21 cellular contexts compared by ENCODE assay signal in the genomic region with DNA sequence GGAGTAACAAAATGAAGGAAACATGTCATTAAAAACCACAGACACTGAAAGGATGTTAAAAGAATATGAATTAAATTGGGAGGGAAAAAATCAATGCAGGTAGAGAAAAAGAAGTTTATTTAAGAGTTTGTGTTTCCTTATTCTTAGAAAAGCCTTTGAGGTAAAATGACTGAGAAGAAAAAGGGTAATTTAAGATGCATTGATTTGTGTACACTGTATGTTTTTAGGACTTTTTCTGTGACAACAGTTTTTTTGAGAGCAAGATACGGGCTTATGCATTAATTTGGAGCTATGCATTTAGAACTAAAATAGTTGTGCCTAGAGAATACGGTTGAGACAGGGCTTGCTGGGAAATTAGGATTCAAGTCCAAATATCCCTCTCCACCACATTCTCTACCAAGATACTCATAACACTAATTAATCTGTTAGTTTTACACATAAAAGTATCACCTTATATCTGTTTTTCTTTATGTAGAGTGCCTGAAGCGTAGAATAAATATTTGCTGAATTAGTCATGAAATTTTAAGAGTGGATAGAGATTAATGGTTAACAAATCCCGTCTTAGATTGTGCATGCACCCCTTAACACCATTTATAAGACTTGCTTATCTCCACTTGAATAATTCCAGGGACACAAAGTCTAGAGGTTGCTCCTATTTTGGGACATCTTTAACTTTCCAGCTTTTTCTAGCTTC.
A peak's percentile ranks its signal among the peaks of the same experiment; 100 is the strongest.
DNase-seq lines count a peak whose midpoint lies in the region; ATAC-seq, FAIRE-seq and TF ChIP-seq lines count a peak whose summit lies in the region.
"Had no signal": no experiment of that assay in that cellular context is flagged by ENCODE, and none has a peak within 500 bp of the region (broad histone marks: within the 10 kb centered on the region; RNA-seq: fewer than 3 reads in every experiment).

No MANE protein-coding gene starts in this region.

- TF ChIP-seq POLR2A in A549 (IDR thresholded peaks at IDR 0.05; ENCODE audit: low read length): no peak

- no peak overlapping the region for H3K4me3 Mint-ChIP-seq in endodermal cell
- H3K4me3 Mint-ChIP-seq: activated CD8-positive, alpha-beta T cell treated with anti-CD3 and anti-CD28 coated beads, Interleukin-2, amount 10 ng/mL, durations not matched to agents 7 days and 5 days; GM23338; memory B cell; naive B cell had no signal

- no peaks in the 10 kb centered on the region for H3K27me3 ChIP-seq in endodermal cell (ENCODE audit: control insufficient read depth, insufficient read depth, low read length, poor library complexity, severe bottlenecking)
- H3K27me3 ChIP-seq in left lung: no peaks in the 10 kb centered on the region
- H3K27me3 ChIP-seq: BLaER1 treated with 17β-estradiol and CSF1 and Interleukin-3, amounts not matched to agents 10 nM and 100 nM; gastroesophageal sphincter; stomach had no signal

- FAIRE-seq in A549 (lab: Jason Lieb, UNC): no peak

- H3K36me3 ChIP-seq in endodermal cell (ENCODE audit: control insufficient read depth, insufficient read depth, low read length): no peaks in the 10 kb centered on the region
- no peaks in the 10 kb centered on the region for H3K36me3 ChIP-seq in left lung
- H3K36me3 ChIP-seq: BLaER1 treated with 17β-estradiol and CSF1 and Interleukin-3, amounts not matched to agents 10 nM and 100 nM; gastroesophageal sphincter; stomach had no signal

- no peaks in the 10 kb centered on the region for H3K27me3 Mint-ChIP-seq in endodermal cell (ENCODE audit: insufficient read depth)
- H3K27me3 Mint-ChIP-seq: memory B cell, naive B cell had no signal

- peak overlapping the region; percentile 45 for H3K27ac Mint-ChIP-seq in endodermal cell
- H3K27ac Mint-ChIP-seq in activated naive CD4-positive, alpha-beta T cell treated with anti-CD3 and anti-CD28 coated beads, Interleukin-2, amount 50 U/mL, for 72 hours: no peak overlapping the region
- H3K27ac Mint-ChIP-seq: activated CD8-positive, alpha-beta T cell treated with anti-CD3 and anti-CD28 coated beads, Interleukin-2, amount 10 ng/mL, durations not matched to agents 7 days and 5 days; GM23338; memory B cell; naive B cell had no signal

- peaks cover 4% of the 10 kb centered on the region for H3K36me3 Mint-ChIP-seq in endodermal cell (ENCODE audit: low read depth)
- H3K36me3 Mint-ChIP-seq in activated naive CD4-positive, alpha-beta T cell treated with anti-CD3 and anti-CD28 coated beads, Interleukin-2, amount 50 U/mL, for 72 hours: no peaks in the 10 kb centered on the region
- H3K36me3 Mint-ChIP-seq: memory B cell, naive B cell had no signal

- H3K9me3 ChIP-seq in A549 (no peaks in the 10 kb centered on the region), endodermal cell (ENCODE audit: control insufficient read depth, low read length) (no peaks in the 10 kb centered on the region), left lung (no peaks in the 10 kb centered on the region)
- H3K9me3 ChIP-seq: BLaER1 treated with 17β-estradiol and CSF1 and Interleukin-3, amounts not matched to agents 10 nM and 100 nM; gastroesophageal sphincter; stomach had no signal

- peaks cover 20% of the 10 kb centered on the region for H3K4me1 Mint-ChIP-seq in endodermal cell
- H3K4me1 Mint-ChIP-seq: memory B cell, naive B cell had no signal

- TF ChIP-seq RAD21 in A549 (conservative IDR thresholded peaks at IDR 0.05 in 1 of 2, IDR thresholded peaks at IDR 0.05 in 1 of 2): no peak

- DNase-seq in A549 (ENCODE audit: low read depth in 1 of 2, low spot score in 1 of 2) (peak in 1 of 2 experiments; percentile 9), LoVo (ENCODE audit: low spot score) (peak; percentile 71), endodermal cell (no peak), left lung (no peak), Kasumi-1 (lab: John Stamatoyannopoulos, UW) (no peak)
- no peak for DNase-seq in activated naive CD4-positive, alpha-beta T cell treated with anti-CD3 and anti-CD28 coated beads, Interleukin-2, amount 50 U/mL, for 72 hours (ENCODE audit: low spot score in 2 of 2)
- DNase-seq: activated CD8-positive, alpha-beta T cell treated with anti-CD3 and anti-CD28 coated beads, Interleukin-2, amount 10 ng/mL, durations not matched to agents 7 days and 5 days; amygdala; islet precursor cell; naive B cell; NCI-H524; retina; stomach; SW 1271; trophoblast cell had no signal

- 3% methylated on average over 4 of the region's 4 CpGs for WGBS in A549 (ENCODE audit: missing lambda C conversion rate)
- 86 to 95% methylated on average over 1 to 3 of the region's 4 CpGs for WGBS in endodermal cell (ENCODE audit: insufficient coverage in 1 of 2, insufficient read length in 1 of 2), 2 experiments

- H3K9ac ChIP-seq in endodermal cell (ENCODE audit: extremely low read depth, low read length, poor library complexity, severe bottlenecking): no peak overlapping the region
- H3K9ac ChIP-seq: BLaER1 treated with 17β-estradiol and CSF1 and Interleukin-3, amounts not matched to agents 10 nM and 100 nM had no signal

- peak overlapping the region; percentile 50 for H3K4me2 ChIP-seq in A549
- H3K4me2 ChIP-seq: BLaER1 treated with 17β-estradiol and CSF1 and Interleukin-3, amounts not matched to agents 10 nM and 100 nM; GM23338 had no signal

- TF ChIP-seq EP300 in A549 (IDR thresholded peaks at IDR 0.05): no peak

- CTCF ChIA-PET in A549 (lab: Yijun Ruan, JAX): no interaction called here

- H3K9me3 Mint-ChIP-seq in endodermal cell: no peaks in the 10 kb centered on the region
- peaks cover 3 to 6% of the 10 kb centered on the region in 2 donors for H3K9me3 Mint-ChIP-seq in activated naive CD4-positive, alpha-beta T cell treated with anti-CD3 and anti-CD28 coated beads, Interleukin-2, amount 50 U/mL, for 72 hours
- H3K9me3 Mint-ChIP-seq: GM23338 had no signal

- H3K27ac ChIP-seq in A549 (no peak overlapping the region), endodermal cell (ENCODE audit: low read depth, low read length) (no peak overlapping the region), left lung (no peak overlapping the region)
- H3K27ac ChIP-seq: BLaER1 treated with 17β-estradiol and CSF1 and Interleukin-3, amounts not matched to agents 10 nM and 100 nM; gastroesophageal sphincter; stomach had no signal

- TF ChIP-seq CTCF in A549 (IDR thresholded peaks at IDR 0.05) (no peak), endodermal cell (conservative IDR thresholded peaks at IDR 0.05) (no peak), left lung (IDR thresholded peaks at IDR 0.05) (no peak)

- H3K4me3 ChIP-seq in A549 (no peak overlapping the region), endodermal cell (ENCODE audit: low read length) (no peak overlapping the region), left lung (no peak overlapping the region)
- H3K4me3 ChIP-seq: BLaER1 treated with 17β-estradiol and CSF1 and Interleukin-3, amounts not matched to agents 10 nM and 100 nM; gastroesophageal sphincter; GM23338; stomach had no signal

- no peak for ATAC-seq in A549
- ATAC-seq in left lung: peak; percentile 86
- no peak for ATAC-seq in activated naive CD4-positive, alpha-beta T cell treated with anti-CD3 and anti-CD28 coated beads, Interleukin-2, amount 50 U/mL, for 72 hours
- no peak for ATAC-seq in HG03571 (IDR thresholded peaks at IDR 0.05; ENCODE audit: unreplicated experiment)
- no peak for ATAC-seq in GM21619 (IDR thresholded peaks at IDR 0.05; ENCODE audit: unreplicated experiment)
- ATAC-seq: activated CD8-positive, alpha-beta T cell treated with anti-CD3 and anti-CD28 coated beads, Interleukin-2, amount 10 ng/mL, durations not matched to agents 7 days and 5 days; gastroesophageal sphincter; GM23338 had no signal

- peaks cover 8% of the 10 kb centered on the region; the same call in 2 of the 3 replicates for H3K4me1 ChIP-seq in A549
- peaks cover 4% of the 10 kb centered on the region for H3K4me1 ChIP-seq in endodermal cell (ENCODE audit: control insufficient read depth, insufficient read depth, low read length)
- no peaks in the 10 kb centered on the region for H3K4me1 ChIP-seq in left lung
- H3K4me1 ChIP-seq: BLaER1 treated with 17β-estradiol and CSF1 and Interleukin-3, amounts not matched to agents 10 nM and 100 nM had no signal

- POLR2A ChIA-PET in A549 (lab: Yijun Ruan, JAX): no interaction called here

- intact Hi-C loops in left lung (cut with DNase I): no loop called here

TF ChIP-seq in A549, 52 proteins besides CTCF, POLR2A, EP300 and RAD21:
- TF ChIP-seq HOXB5 (CRISPR knock-in tag; IDR thresholded peaks at IDR 0.05): no peak
- TF ChIP-seq SMC3 (IDR thresholded peaks at IDR 0.05): no peak
- no peak for TF ChIP-seq KDM5A (IDR thresholded peaks at IDR 0.05)
- TF ChIP-seq EHF (CRISPR knock-in tag; IDR thresholded peaks at IDR 0.05): no peak
- TF ChIP-seq RARB (CRISPR knock-in tag; IDR thresholded peaks at IDR 0.05): no peak
- no peak for TF ChIP-seq HEYL (CRISPR knock-in tag; IDR thresholded peaks at IDR 0.05)
- TF ChIP-seq ZC3H11A (IDR thresholded peaks at IDR 0.05): no peak
- no peak for TF ChIP-seq CHD2 (IDR thresholded peaks at IDR 0.05; ENCODE audit: low read length, partially characterized antibody)
- TF ChIP-seq E2F6 (IDR thresholded peaks at IDR 0.05; ENCODE audit: borderline replicate concordance, low read depth): no peak
- no peak for TF ChIP-seq NPAS2 (CRISPR knock-in tag; IDR thresholded peaks at IDR 0.05; ENCODE audit: borderline replicate concordance)
- TF ChIP-seq, protein P1, sequence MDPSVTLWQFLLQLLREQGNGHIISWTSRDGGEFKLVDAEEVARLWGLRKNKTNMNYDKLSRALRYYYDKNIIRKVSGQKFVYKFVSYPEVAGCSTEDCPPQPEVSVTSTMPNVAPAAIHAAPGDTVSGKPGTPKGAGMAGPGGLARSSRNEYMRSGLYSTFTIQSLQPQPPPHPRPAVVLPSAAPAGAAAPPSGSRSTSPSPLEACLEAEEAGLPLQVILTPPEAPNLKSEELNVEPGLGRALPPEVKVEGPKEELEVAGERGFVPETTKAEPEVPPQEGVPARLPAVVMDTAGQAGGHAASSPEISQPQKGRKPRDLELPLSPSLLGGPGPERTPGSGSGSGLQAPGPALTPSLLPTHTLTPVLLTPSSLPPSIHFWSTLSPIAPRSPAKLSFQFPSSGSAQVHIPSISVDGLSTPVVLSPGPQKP (IDR thresholded peaks at IDR 0.05; ENCODE audit: low read depth, low read length): no peak
- TF ChIP-seq FOXS1 (CRISPR knock-in tag; IDR thresholded peaks at IDR 0.05): no peak
- no peak for TF ChIP-seq TFCP2L1 (CRISPR knock-in tag; IDR thresholded peaks at IDR 0.05)
